11 cellular contexts compared by ENCODE assay signal in genomic region chr4:123421942-123422781, GRCh38. TPM values are rescaled to one million over a fixed set of nuclear protein-coding genes. Genes with fewer than 3 reads are reported as not detected.
DNase-seq lines count a peak whose midpoint lies in the region; ATAC-seq, FAIRE-seq and TF ChIP-seq lines count a peak whose summit lies in the region.
"Had no signal": no experiment of that assay in that cellular context is flagged by ENCODE, and none has a peak within 500 bp of the region (broad histone marks: within the 10 kb centered on the region; RNA-seq: fewer than 3 reads in every experiment).

No MANE protein-coding gene starts in this region.

- WGBS in endodermal cell (ENCODE audit: insufficient coverage in 1 of 2, insufficient read length in 1 of 2), 2 experiments: 88 to 100% methylated on average over 5 to 8 of the region's 9 CpGs

- no peaks in the 10 kb centered on the region for H3K27me3 ChIP-seq in CD4-positive, CD25-positive, alpha-beta regulatory T cell (ENCODE audit: control insufficient read depth, insufficient read depth, low read length)
- H3K27me3 ChIP-seq in endodermal cell (ENCODE audit: control insufficient read depth, insufficient read depth, low read length, poor library complexity, severe bottlenecking): no peaks in the 10 kb centered on the region
- H3K27me3 ChIP-seq: esophagus muscularis mucosa had no signal

- H3K4me3 Mint-ChIP-seq in CD4-positive, CD25-positive, alpha-beta regulatory T cell: peak overlapping the region; percentile 39 to 90 (median 82)
- peak overlapping the region; percentile 54 for H3K4me3 Mint-ChIP-seq in activated CD4-positive, alpha-beta memory T cell treated with anti-CD3 and anti-CD28 coated beads, Interleukin-2, amount 10 ng/mL, durations not matched to agents 7 days and 5 days
- H3K4me3 Mint-ChIP-seq in mesothelial cell of epicardium (no peak overlapping the region), endodermal cell (no peak overlapping the region)

- H3K27ac ChIP-seq in CD4-positive, CD25-positive, alpha-beta regulatory T cell (ENCODE audit: insufficient read depth, low read length, poor library complexity, severe bottlenecking): peak overlapping the region; percentile 67
- H3K27ac ChIP-seq in endodermal cell (ENCODE audit: low read depth, low read length): no peak overlapping the region
- H3K27ac ChIP-seq: esophagus muscularis mucosa had no signal

- peak overlapping the region; percentile 78 for H3K4me3 ChIP-seq in CD4-positive, CD25-positive, alpha-beta regulatory T cell (ENCODE audit: low read depth, low read length)
- H3K4me3 ChIP-seq in endodermal cell (ENCODE audit: low read length): no peak overlapping the region

- no peaks in the 10 kb centered on the region for H3K36me3 Mint-ChIP-seq in CD4-positive, CD25-positive, alpha-beta regulatory T cell
- H3K36me3 Mint-ChIP-seq in activated CD4-positive, alpha-beta memory T cell treated with anti-CD3 and anti-CD28 coated beads, Interleukin-2, amount 10 ng/mL, durations not matched to agents 7 days and 5 days (ENCODE audit: low read depth): peaks cover 5% of the 10 kb centered on the region
- peaks cover 6% of the 10 kb centered on the region for H3K36me3 Mint-ChIP-seq in mesothelial cell of epicardium
- H3K36me3 Mint-ChIP-seq in endodermal cell (ENCODE audit: low read depth): peaks cover 3% of the 10 kb centered on the region

- H3K9me3 ChIP-seq in CD4-positive, CD25-positive, alpha-beta regulatory T cell (ENCODE audit: control insufficient read depth in 2 of 2, low read length in 2 of 2): no peaks in the 10 kb centered on the region
- H3K9me3 ChIP-seq in endodermal cell (ENCODE audit: control insufficient read depth, low read length): peaks cover 20% of the 10 kb centered on the region
- H3K9me3 ChIP-seq: esophagus muscularis mucosa had no signal

- ATAC-seq in CD4-positive, CD25-positive, alpha-beta regulatory T cell (ENCODE audit: low read depth in 2 of 2): peak in 1 of 2 donors; percentile 30
- no peak for ATAC-seq in SK-N-SH treated with all-trans-retinoic acid at 6 μM for 48 hours

- CTCF ChIA-PET in activated CD4-positive, alpha-beta memory T cell treated with anti-CD3 and anti-CD28 coated beads, Interleukin-2, amount 10 ng/mL, durations not matched to agents 7 days and 5 days (lab: Charles Lee): no interaction called here

- H3K36me3 ChIP-seq in CD4-positive, CD25-positive, alpha-beta regulatory T cell (ENCODE audit: control insufficient read depth, insufficient read depth, low read length): no peaks in the 10 kb centered on the region
- no peaks in the 10 kb centered on the region for H3K36me3 ChIP-seq in endodermal cell (ENCODE audit: control insufficient read depth, insufficient read depth, low read length)
- H3K36me3 ChIP-seq: esophagus muscularis mucosa had no signal

- TF ChIP-seq CTCF in mesothelial cell of epicardium (IDR thresholded peaks at IDR 0.05; ENCODE audit: unreplicated experiment) (no peak), endodermal cell (conservative IDR thresholded peaks at IDR 0.05) (no peak)

- TF ChIP-seq POLR2A in GM12892 (IDR thresholded peaks at IDR 0.05; ENCODE audit: low read depth, low read length): no peak

- no peak overlapping the region for H3K9ac ChIP-seq in endodermal cell (ENCODE audit: extremely low read depth, low read length, poor library complexity, severe bottlenecking)

- intact Hi-C loops in posterior cingulate gyrus (cut with DNase I): no loop called here

- H3K4me1 ChIP-seq in CD4-positive, CD25-positive, alpha-beta regulatory T cell (ENCODE audit: control insufficient read depth, insufficient read depth, low read length, poor library complexity, severe bottlenecking): peaks cover 3% of the 10 kb centered on the region
- peaks cover 5% of the 10 kb centered on the region for H3K4me1 ChIP-seq in endodermal cell (ENCODE audit: control insufficient read depth, insufficient read depth, low read length)

- peaks cover 0 to 1% (median 0%) of the 10 kb centered on the region in 7 donors for H3K9me3 Mint-ChIP-seq in CD4-positive, CD25-positive, alpha-beta regulatory T cell
- H3K9me3 Mint-ChIP-seq in activated CD4-positive, alpha-beta memory T cell treated with anti-CD3 and anti-CD28 coated beads, Interleukin-2, amount 10 ng/mL, durations not matched to agents 7 days and 5 days: peaks cover 5% of the 10 kb centered on the region
- H3K9me3 Mint-ChIP-seq in mesothelial cell of epicardium: peaks cover 17% of the 10 kb centered on the region
- H3K9me3 Mint-ChIP-seq in endodermal cell: peaks cover 17% of the 10 kb centered on the region

- FAIRE-seq in GM18507 (lab: Jason Lieb, UNC) (peak; percentile 51), GM12892 (lab: Jason Lieb, UNC) (no peak)

- peak overlapping the region; percentile 49 to 90 (median 73) for H3K27ac Mint-ChIP-seq in CD4-positive, CD25-positive, alpha-beta regulatory T cell
- H3K27ac Mint-ChIP-seq in activated CD4-positive, alpha-beta memory T cell treated with anti-CD3 and anti-CD28 coated beads, Interleukin-2, amount 10 ng/mL, durations not matched to agents 7 days and 5 days: peak overlapping the region; percentile 77
- H3K27ac Mint-ChIP-seq in mesothelial cell of epicardium (peak overlapping the region; percentile 6), endodermal cell (no peak overlapping the region)

- DNase-seq in CD4-positive, CD25-positive, alpha-beta regulatory T cell: peak in 2 of 3 donors; percentile 14 to 22
- no peak for DNase-seq in GM18507 (ENCODE audit: extremely low spot score, insufficient read length, low read depth)
- DNase-seq in activated CD4-positive, alpha-beta memory T cell treated with anti-CD3 and anti-CD28 coated beads, Interleukin-2, amount 10 ng/mL, durations not matched to agents 7 days and 5 days: no peak
- DNase-seq in mesothelial cell of epicardium (ENCODE audit: low spot score in 2 of 2, unreplicated experiment in 2 of 2): no peak
- no peak for DNase-seq in GM12892 (ENCODE audit: insufficient read length)
- no peak for DNase-seq in endodermal cell
- DNase-seq in posterior cingulate gyrus: no peak
- DNase-seq: NCI-H1092, NCI-H526 had no signal

- peaks cover 8% of the 10 kb centered on the region for H3K27me3 Mint-ChIP-seq in CD4-positive, CD25-positive, alpha-beta regulatory T cell
- no peaks in the 10 kb centered on the region for H3K27me3 Mint-ChIP-seq in activated CD4-positive, alpha-beta memory T cell treated with anti-CD3 and anti-CD28 coated beads, Interleukin-2, amount 10 ng/mL, durations not matched to agents 7 days and 5 days
- H3K27me3 Mint-ChIP-seq in mesothelial cell of epicardium (ENCODE audit: low read depth) (no peaks in the 10 kb centered on the region), endodermal cell (ENCODE audit: insufficient read depth) (no peaks in the 10 kb centered on the region)

- POLR2A ChIA-PET in activated CD4-positive, alpha-beta memory T cell treated with anti-CD3 and anti-CD28 coated beads, Interleukin-2, amount 10 ng/mL, durations not matched to agents 7 days and 5 days (lab: Charles Lee): no interaction called here

- peaks cover 5 to 39% (median 18%) of the 10 kb centered on the region in 4 donors for H3K4me1 Mint-ChIP-seq in CD4-positive, CD25-positive, alpha-beta regulatory T cell
- H3K4me1 Mint-ChIP-seq in activated CD4-positive, alpha-beta memory T cell treated with anti-CD3 and anti-CD28 coated beads, Interleukin-2, amount 10 ng/mL, durations not matched to agents 7 days and 5 days: peaks cover 64% of the 10 kb centered on the region
- H3K4me1 Mint-ChIP-seq in mesothelial cell of epicardium: peaks cover 34% of the 10 kb centered on the region
- peaks cover 29% of the 10 kb centered on the region for H3K4me1 Mint-ChIP-seq in endodermal cell

TF ChIP-seq in SK-N-SH treated with all-trans-retinoic acid at 6 μM for 48 hours, 23 proteins besides CTCF, POLR2A, EP300 and RAD21:
- TF ChIP-seq OSR1 (CRISPR knock-in tag; IDR thresholded peaks at IDR 0.05) (no peak), ARNTL (CRISPR knock-in tag; IDR thresholded peaks at IDR 0.05; ENCODE audit: borderline replicate concordance, low read depth) (no peak), ZNF70 (CRISPR knock-in tag; IDR thresholded peaks at IDR 0.05) (no peak), PPARA (CRISPR knock-in tag; IDR thresholded peaks at IDR 0.05; ENCODE audit: borderline replicate concordance) (no peak), TCF4 (CRISPR knock-in tag; IDR thresholded peaks at IDR 0.05; ENCODE audit: borderline replicate concordance) (no peak), TOX (CRISPR knock-in tag; IDR thresholded peaks at IDR 0.05; ENCODE audit: borderline replicate concordance) (no peak), ZFP3 (CRISPR knock-in tag; IDR thresholded peaks at IDR 0.05) (no peak)
- TF ChIP-seq, protein P1, sequence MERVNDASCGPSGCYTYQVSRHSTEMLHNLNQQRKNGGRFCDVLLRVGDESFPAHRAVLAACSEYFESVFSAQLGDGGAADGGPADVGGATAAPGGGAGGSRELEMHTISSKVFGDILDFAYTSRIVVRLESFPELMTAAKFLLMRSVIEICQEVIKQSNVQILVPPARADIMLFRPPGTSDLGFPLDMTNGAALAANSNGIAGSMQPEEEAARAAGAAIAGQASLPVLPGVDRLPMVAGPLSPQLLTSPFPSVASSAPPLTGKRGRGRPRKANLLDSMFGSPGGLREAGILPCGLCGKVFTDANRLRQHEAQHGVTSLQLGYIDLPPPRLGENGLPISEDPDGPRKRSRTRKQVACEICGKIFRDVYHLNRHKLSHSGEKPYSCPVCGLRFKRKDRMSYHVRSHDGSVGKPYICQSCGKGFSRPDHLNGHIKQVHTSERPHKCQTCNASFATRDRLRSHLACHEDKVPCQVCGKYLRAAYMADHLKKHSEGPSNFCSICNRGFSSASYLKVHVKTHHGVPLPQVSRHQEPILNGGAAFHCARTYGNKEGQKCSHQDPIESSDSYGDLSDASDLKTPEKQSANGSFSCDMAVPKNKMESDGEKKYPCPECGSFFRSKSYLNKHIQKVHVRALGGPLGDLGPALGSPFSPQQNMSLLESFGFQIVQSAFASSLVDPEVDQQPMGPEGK (CRISPR knock-in tag; IDR thresholded peaks at IDR 0.05; ENCODE audit: borderline replicate concordance): no peak
TF ChIP-seq in SK-N-SH treated with all-trans-retinoic acid at 6 μM for 48 hours: peak in this region for 0.

RNA-seq across cellular contexts. Expression of gene SPRY1, which starts 25.6 kb away (rescaled TPM):
- 6.4 TPM for total RNA-seq in CD4-positive, CD25-positive, alpha-beta regulatory T cell
- polyA plus RNA-seq in CD4-positive, CD25-positive, alpha-beta regulatory T cell: 1 to 10 TPM; 2.0 to 5.1 (median 3.8) TPM
- total RNA-seq in activated CD4-positive, alpha-beta memory T cell treated with anti-CD3 and anti-CD28 coated beads, Interleukin-2, amount 10 ng/mL, durations not matched to agents 7 days and 5 days: 10 to 100 TPM; 16.5 to 18.5 TPM
- total RNA-seq in mesothelial cell of epicardium (39.1 to 42.0 TPM (median 41.8 TPM) in 3 replicates), endodermal cell (10 to 100 TPM in 1 of 2 donors, 1 to 10 TPM in 1; 9.1 to 18.5 TPM)
- polyA plus RNA-seq in GM12892 (2012; ENCODE audit: missing spikeins): 1.1 TPM
- 43.0 TPM for polyA plus RNA-seq in endodermal cell (2013, experiment 1 of 2)
- 53.3 TPM for polyA plus RNA-seq in endodermal cell (2013, experiment 2 of 2)

Comparison
In these comparisons a context has a peak if more than half of its experiments do, and no peak if none do; other contexts are left out.
1. DNase-seq: peak in CD4-positive, CD25-positive, alpha-beta regulatory T cell (2 of 3); none in GM18507 (single experiment), activated CD4-positive, alpha-beta memory T cell treated with anti-CD3 and anti-CD28 coated beads, Interleukin-2, amount 10 ng/mL, durations not matched to agents 7 days and 5 days (single experiment), mesothelial cell of epicardium (0 of 2), GM12892 (single experiment), endodermal cell (single experiment) and posterior cingulate gyrus (0 of 10).
2. H3K4me3 Mint-ChIP-seq: peak in CD4-positive, CD25-positive, alpha-beta regulatory T cell (4 of 4) and activated CD4-positive, alpha-beta memory T cell treated with anti-CD3 and anti-CD28 coated beads, Interleukin-2, amount 10 ng/mL, durations not matched to agents 7 days and 5 days (single experiment); none in mesothelial cell of epicardium (single experiment) and endodermal cell (single experiment).